12 cellular contexts compared by ENCODE assay signal in the genomic region with DNA sequence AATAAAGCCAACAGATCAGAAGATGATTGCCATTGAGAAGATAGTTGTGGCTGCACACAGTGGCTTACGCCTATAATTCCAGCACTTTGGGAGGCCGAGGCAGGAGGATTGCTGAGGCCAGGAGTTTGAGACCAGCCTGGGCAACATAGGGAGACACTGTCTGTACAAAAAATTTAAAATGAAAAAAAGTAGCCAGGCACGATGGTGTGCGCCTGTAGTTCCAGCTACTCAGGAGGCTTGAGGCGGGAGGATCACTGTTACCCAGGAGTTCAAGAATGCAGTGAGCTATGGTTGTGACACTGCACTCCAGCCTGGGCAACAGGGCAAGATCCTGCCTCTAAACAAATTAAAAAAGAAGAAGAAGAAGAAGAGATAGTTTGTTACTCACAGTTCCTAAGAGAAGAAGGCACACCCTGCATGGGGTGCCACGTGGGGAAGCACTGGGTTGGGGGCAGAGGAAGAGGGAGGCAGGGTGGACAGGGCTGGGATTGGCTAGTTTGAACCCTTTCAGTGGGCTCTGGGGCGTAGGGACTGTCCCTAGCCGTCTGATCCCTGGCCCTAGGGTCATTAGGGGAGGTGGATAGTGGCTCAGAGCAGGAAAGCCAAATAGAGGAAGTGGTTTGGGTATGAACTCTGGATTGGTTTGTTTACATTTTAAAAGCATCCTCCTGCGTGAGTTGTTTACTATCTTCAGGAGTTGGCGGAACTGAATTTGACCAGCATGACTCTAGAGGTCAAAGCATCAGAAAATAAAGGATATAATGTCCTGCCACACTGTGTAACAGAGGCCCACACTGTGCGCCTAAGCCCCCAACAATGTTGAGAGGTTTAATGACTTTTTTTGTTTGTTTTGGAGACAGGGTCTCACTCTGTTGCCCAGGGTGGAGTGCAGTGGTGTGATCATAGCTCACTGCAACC.
A peak's percentile ranks its signal among the peaks of the same experiment; 100 is the strongest.
DNase-seq lines count a peak whose midpoint lies in the region; ATAC-seq, FAIRE-seq and TF ChIP-seq lines count a peak whose summit lies in the region.
"Had no signal": no experiment of that assay in that cellular context is flagged by ENCODE, and none has a peak within 500 bp of the region (broad histone marks: within the 10 kb centered on the region; RNA-seq: fewer than 3 reads in every experiment).

No MANE protein-coding gene starts in this region.

- FAIRE-seq in urothelium cell line (lab: Jason Lieb, UNC): no peak

- BruUV-seq in Panc1 (replicated peaks; lab: Mats Ljungman, UMichigan): no TSS peak

- intact Hi-C loops in CD14-positive monocyte (cut with micrococcal nuclease): no loop called here
- intact Hi-C loops in Panc1 (cut with micrococcal nuclease; ENCODE audit: unreplicated experiment): no loop called here

- CTCF ChIA-PET in Panc1 (lab: Charles Lee): no interaction called here

- peak; percentile 50 for DNase-seq in CD14-positive monocyte (ENCODE audit: low spot score)
- DNase-seq in Panc1 (ENCODE audit: low read depth, low spot score): no peak
- no peak for DNase-seq in left lobe of liver (ENCODE audit: low spot score)
- DNase-seq in urothelium cell line (ENCODE audit: low spot score): no peak
- DNase-seq in NCI-H2227 (lab: John Stamatoyannopoulos, UW; ENCODE audit: unreplicated experiment): no peak
- DNase-seq: esophagus squamous epithelium, Karpas-422, left ventricle myocardium inferior had no signal

- H3K4me1 ChIP-seq in Panc1 (ENCODE audit: control insufficient read depth, insufficient read depth, low read length): peaks cover 18% of the 10 kb centered on the region
- H3K4me1 ChIP-seq: left ventricle myocardium inferior had no signal

- peaks cover 0 to 6% (median 0%) of the 10 kb centered on the region in 7 donors for H3K9me3 Mint-ChIP-seq in CD14-positive monocyte

- peak overlapping the region in 6 of 7 donors; percentile 49 to 77 (median 64) for H3K27ac Mint-ChIP-seq in CD14-positive monocyte

- H3K27me3 ChIP-seq in Panc1 (ENCODE audit: control insufficient read depth, insufficient read depth, low read length): no peaks in the 10 kb centered on the region
- H3K27me3 ChIP-seq: ascending aorta, esophagus squamous epithelium had no signal

- peak overlapping the region in 1 of 2 donors; percentile 69 for H3K4me3 Mint-ChIP-seq in CD14-positive monocyte

- no peaks in the 10 kb centered on the region for H3K9me3 ChIP-seq in Panc1 (ENCODE audit: control insufficient read depth, insufficient read depth, low read depth, low read length)
- H3K9me3 ChIP-seq: ascending aorta, esophagus squamous epithelium had no signal

- no peak overlapping the region for H3K4me3 ChIP-seq in Panc1 (ENCODE audit: low read depth in 2 of 2, low read length in 2 of 2)
- H3K4me3 ChIP-seq: ascending aorta, esophagus squamous epithelium, left ventricle myocardium inferior had no signal

- ATAC-seq in GM21723 (IDR thresholded peaks at IDR 0.05; ENCODE audit: unreplicated experiment) (peak; percentile 63), Panc1 (peak; percentile 81), left lobe of liver (peak; percentile 65), GM21528 (IDR thresholded peaks at IDR 0.05; ENCODE audit: low FRiP score, unreplicated experiment) (no peak), HG03095 (IDR thresholded peaks at IDR 0.05; ENCODE audit: unreplicated experiment) (no peak)

- POLR2A ChIA-PET in Panc1 (lab: Charles Lee): no interaction called here

- peaks cover 9% of the 10 kb centered on the region for H3K4me1 Mint-ChIP-seq in CD14-positive monocyte

- in situ Hi-C loops in Panc1 (cut with HindIII; ENCODE audit: low pct_unique_long_range_greater_than_20kb, low sequenced_read_pairs): no loop called here

- H3K27ac ChIP-seq in Panc1 (ENCODE audit: low read length): peak overlapping the region; percentile 67
- H3K27ac ChIP-seq: esophagus squamous epithelium, left ventricle myocardium inferior had no signal

- TF ChIP-seq CTCF in CD14-positive monocyte (IDR thresholded peaks at IDR 0.05) (no peak), Panc1 (IDR thresholded peaks at IDR 0.05) (no peak)

- H3K36me3 Mint-ChIP-seq in CD14-positive monocyte: no peaks in the 10 kb centered on the region

- H3K36me3 ChIP-seq in Panc1 (ENCODE audit: control insufficient read depth, insufficient read depth, low read length): no peaks in the 10 kb centered on the region
- H3K36me3 ChIP-seq: ascending aorta, esophagus squamous epithelium, left ventricle myocardium inferior had no signal

- peaks cover 0 to 8% (median 5%) of the 10 kb centered on the region in 3 donors for H3K27me3 Mint-ChIP-seq in CD14-positive monocyte (ENCODE audit: low read depth in 3 of 3)

Comparison
In these comparisons a context has a peak if more than half of its experiments do, and no peak if none do; other contexts are left out.
1. ATAC-seq: peak in GM21723 (single experiment), Panc1 (single experiment) and left lobe of liver (single experiment); none in GM21528 (single experiment) and HG03095 (single experiment).